In the genomic region with DNA sequence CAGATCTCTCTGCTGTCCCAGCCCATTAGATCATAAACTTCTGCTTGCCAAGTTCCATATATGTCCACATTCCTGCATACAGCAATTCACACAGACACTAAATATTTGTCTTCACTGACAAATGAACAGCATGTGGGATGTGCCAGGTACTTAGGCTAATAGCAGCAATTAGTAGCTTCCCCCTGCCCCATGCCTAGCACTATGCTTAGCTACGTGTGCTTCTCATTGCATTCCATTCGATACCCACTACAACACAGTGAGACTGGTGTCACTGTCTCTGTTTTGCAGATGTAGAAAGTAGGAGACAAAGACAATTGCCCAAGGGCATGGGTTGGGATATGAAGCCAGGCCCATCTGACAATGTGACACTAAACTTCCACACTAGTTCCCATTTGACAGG, we compare ENCODE assay signal across 19 cellular contexts.
"Had no signal": no experiment of that assay in that cellular context is flagged by ENCODE, and none has a peak within 500 bp of the region (broad histone marks: within the 10 kb centered on the region; RNA-seq: fewer than 3 reads in every experiment).

No MANE protein-coding gene starts in this region.

- H3K9me3 Mint-ChIP-seq: activated T-helper 1 cell treated with anti-CD3 and anti-CD28 coated beads, Interleukin-12 subunit alpha, Interleukin-12 subunit beta, Interleukin-2, Interleukin-4 antibody, amounts not matched to agents 30 ng/mL and 10 ng/mL and 1 ng/mL, durations not matched to agents 14 hours and 24 hours and 36 hours; nephron progenitor cell; stimulated activated naive CD8-positive, alpha-beta T cell treated with anti-CD3 and anti-CD28 coated beads, Interleukin-15, amount 100 ng/mL, for 72 hours; T-helper 2 cell treated with Interferon-gamma antibody and Interleukin-4, amounts not matched to agents 5 μg/mL and 100 μg/mL, for 36 hours had no signal

- H3K4me1 ChIP-seq: parathyroid adenoma, tibial nerve had no signal

- H3K27ac Mint-ChIP-seq: activated T-helper 1 cell treated with anti-CD3 and anti-CD28 coated beads, Interleukin-12 subunit alpha, Interleukin-12 subunit beta, Interleukin-2, Interleukin-4 antibody, amounts not matched to agents 30 ng/mL and 10 ng/mL and 1 ng/mL, durations not matched to agents 14 hours and 24 hours and 36 hours; brain; dendritic cell treated with granulocyte-macrophage colony-stimulating factor and Interleukin-4, amounts not matched to agents 40 ng/mL and 50 ng/mL, for 4 days; memory B cell; nephron progenitor cell; T-helper 2 cell treated with Interferon-gamma antibody and Interleukin-4, amounts not matched to agents 5 μg/mL and 100 μg/mL, for 36 hours had no signal

- H3K4me1 Mint-ChIP-seq: memory B cell, nephron progenitor cell had no signal

- ATAC-seq: right cardiac atrium had no signal

- H3K36me3 Mint-ChIP-seq: brain, memory B cell had no signal

- DNase-seq: activated CD4-positive, alpha-beta T cell treated with anti-CD3 and anti-CD28 coated beads, Interleukin-2, amount 50 U/mL, for 4 hours; activated gamma-delta T cell; activated naive CD4-positive, alpha-beta T cell treated with anti-CD3 and anti-CD28 coated beads, Interleukin-2, amount 50 U/mL, for 16 hours; aorta; caudate nucleus; effector CD4-positive, alpha-beta T cell; foreskin melanocyte; nephron progenitor cell; nucleus accumbens; right cardiac atrium; stimulated activated CD4-positive, alpha-beta T cell treated with anti-CD3 and anti-CD28 coated beads, Interleukin-12 subunit alpha, Interleukin-12 subunit beta, amount 100 ng/mL, for 4 hours had no signal

- H3K4me3 ChIP-seq: tibial nerve had no signal

- H3K27me3 Mint-ChIP-seq: memory B cell; stimulated activated naive CD8-positive, alpha-beta T cell treated with anti-CD3 and anti-CD28 coated beads, Interleukin-15, amount 100 ng/mL, for 72 hours had no signal

- H3K36me3 ChIP-seq: tibial nerve had no signal

- H3K9me3 ChIP-seq: tibial nerve had no signal

- H3K27ac ChIP-seq: parathyroid adenoma, tibial nerve had no signal

- H3K4me3 Mint-ChIP-seq: activated T-helper 1 cell treated with anti-CD3 and anti-CD28 coated beads, Interleukin-12 subunit alpha, Interleukin-12 subunit beta, Interleukin-2, Interleukin-4 antibody, amounts not matched to agents 30 ng/mL and 10 ng/mL and 1 ng/mL, durations not matched to agents 14 hours and 24 hours and 36 hours; brain; dendritic cell treated with granulocyte-macrophage colony-stimulating factor and Interleukin-4, amounts not matched to agents 40 ng/mL and 50 ng/mL, for 4 days; memory B cell; nephron progenitor cell; stimulated activated naive CD8-positive, alpha-beta T cell treated with anti-CD3 and anti-CD28 coated beads, Interleukin-15, amount 100 ng/mL, for 72 hours; T-helper 2 cell treated with Interferon-gamma antibody and Interleukin-4, amounts not matched to agents 5 μg/mL and 100 μg/mL, for 36 hours had no signal

- H3K27me3 ChIP-seq: tibial nerve had no signal
